7 cellular contexts compared by ENCODE assay signal in genomic region chr1:121183867-121184266, GRCh38. TPM values are rescaled to one million over a fixed set of nuclear protein-coding genes. Genes with fewer than 3 reads are reported as not detected.
A peak's percentile ranks its signal among the peaks of the same experiment; 100 is the strongest.
DNase-seq lines count a peak whose midpoint lies in the region; ATAC-seq, FAIRE-seq and TF ChIP-seq lines count a peak whose summit lies in the region.
"Not testable (repeated sequence)": the region's sequence is repeated elsewhere in the genome, so short reads cannot be mapped to it uniquely, and the experiment has no call there.

No MANE protein-coding gene starts in this region.

- WGBS in HepG2 (ENCODE audit: low lambda C conversion rate), result 3% methylated on average over 22 of the region's 31 CpGs

- DNase-seq in GM12864 (ENCODE audit: low read depth); activated CD4-positive, alpha-beta T cell treated with anti-CD3 and anti-CD28 coated beads, Interleukin-2, amount 10 ng/mL, durations not matched to agents 7 days and 5 days; HepG2 (ENCODE audit: low spot score): not testable (repeated sequence)
- DNase-seq in NCI-H226, result peak; percentile 13
- DNase-seq in foreskin fibroblast, result peak in 1 of 2 donors; percentile 25
- DNase-seq in sciatic nerve (ENCODE audit: low spot score), result peak; percentile 53

- POLR2A ChIA-PET in activated CD4-positive, alpha-beta T cell treated with anti-CD3 and anti-CD28 coated beads, Interleukin-2, amount 10 ng/mL, durations not matched to agents 7 days and 5 days (lab: Charles Lee); HepG2 (lab: Yijun Ruan, JAX): not testable (repeated sequence)

- TF ChIP-seq CTCF in GM12864 (IDR thresholded peaks at IDR 0.05; ENCODE audit: low read depth, low read length, missing control alignments); brain (conservative IDR thresholded peaks at IDR 0.05); foreskin fibroblast (IDR thresholded peaks at IDR 0.05; ENCODE audit: low read depth, low read length); HepG2 (CRISPR knock-in tag; IDR thresholded peaks at IDR 0.05): not testable (repeated sequence)

- not testable (repeated sequence) for H3K27ac Mint-ChIP-seq in activated CD4-positive, alpha-beta T cell treated with anti-CD3 and anti-CD28 coated beads, Interleukin-2, amount 10 ng/mL, durations not matched to agents 7 days and 5 days; brain

- peak overlapping the region; percentile 51 for H3K4me3 Mint-ChIP-seq in activated CD4-positive, alpha-beta T cell treated with anti-CD3 and anti-CD28 coated beads, Interleukin-2, amount 10 ng/mL, durations not matched to agents 7 days and 5 days
- H3K4me3 Mint-ChIP-seq in brain, result peak overlapping the region in 3 of 5 experiments; percentile 11 to 68 (median 55)

- H3K27ac ChIP-seq in HepG2 (ENCODE audit: extremely low read length, insufficient read depth, low read length), result not testable (repeated sequence)

- intact Hi-C loops in HepG2 (cut with micrococcal nuclease; ENCODE audit: unreplicated experiment); sciatic nerve (cut with DNase I): not testable (repeated sequence)

- H2AFZ ChIP-seq in HepG2 (ENCODE audit: low read length), result not testable (repeated sequence)

- 0 out of 2 replicates have a peak overlapping the region, but pooled peaks have one; percentile 39 for H3K4me2 ChIP-seq in HepG2 (ENCODE audit: low read depth, low read length)

- TF ChIP-seq EP300 in HepG2 (IDR thresholded peaks at IDR 0.05; ENCODE audit: low read depth in 2 of 2, low read length in 2 of 2); HepG2 (CRISPR knock-in tag; IDR thresholded peaks at IDR 0.05; ENCODE audit: borderline replicate concordance): not testable (repeated sequence)

- not testable (repeated sequence) for H4K20me1 ChIP-seq in HepG2 (ENCODE audit: insufficient read depth, low read length)

- not testable (repeated sequence) for H3K79me2 ChIP-seq in HepG2 (ENCODE audit: insufficient read depth, low read length)

- not testable (repeated sequence) for ATAC-seq in HepG2, sciatic nerve

- not testable (repeated sequence) for H3K36me3 ChIP-seq in HepG2 (replicated peaks in 1 of 2; ENCODE audit: control insufficient read depth in 1 of 2, insufficient read depth in 2 of 2, low read length in 2 of 2)

- not testable (repeated sequence) for TF ChIP-seq POLR2A in HepG2 (IDR thresholded peaks at IDR 0.05; ENCODE audit: insufficient read depth in 1 of 2, low read depth in 2 of 2, low read length in 2 of 2)

- H3K36me3 Mint-ChIP-seq in activated CD4-positive, alpha-beta T cell treated with anti-CD3 and anti-CD28 coated beads, Interleukin-2, amount 10 ng/mL, durations not matched to agents 7 days and 5 days (ENCODE audit: low read depth); brain: not testable (repeated sequence)

- FAIRE-seq in HepG2 (lab: Jason Lieb, UNC), result not testable (repeated sequence)

- not testable (repeated sequence) for H3K4me1 Mint-ChIP-seq in activated CD4-positive, alpha-beta T cell treated with anti-CD3 and anti-CD28 coated beads, Interleukin-2, amount 10 ng/mL, durations not matched to agents 7 days and 5 days; brain

- in situ Hi-C loops in HepG2 (cut with HindIII; ENCODE audit: extremely low pct_ligation_motif_present, low pct_unique_long_range_greater_than_20kb), result not testable (repeated sequence)

- BruUV-seq in HepG2 (replicated peaks; lab: Mats Ljungman, UMichigan), result not testable (repeated sequence)

- not testable (repeated sequence) for H3K27me3 Mint-ChIP-seq in activated CD4-positive, alpha-beta T cell treated with anti-CD3 and anti-CD28 coated beads, Interleukin-2, amount 10 ng/mL, durations not matched to agents 7 days and 5 days; brain

- H3K9ac ChIP-seq in HepG2 (ENCODE audit: insufficient read depth, low read depth, low read length), result 0 out of 2 replicates have a peak overlapping the region, but pooled peaks have one; percentile 22

- H3K4me1 ChIP-seq in HepG2 (ENCODE audit: insufficient read depth, low read length), result not testable (repeated sequence)

- H3K9me3 ChIP-seq in HepG2 (ENCODE audit: low read length), result not testable (repeated sequence)

- H3K9me3 Mint-ChIP-seq in activated CD4-positive, alpha-beta T cell treated with anti-CD3 and anti-CD28 coated beads, Interleukin-2, amount 10 ng/mL, durations not matched to agents 7 days and 5 days; brain: not testable (repeated sequence)

- not testable (repeated sequence) for TF ChIP-seq RAD21 in HepG2 (CRISPR knock-in tag; IDR thresholded peaks at IDR 0.05)

- not testable (repeated sequence) for H3K27me3 ChIP-seq in HepG2 (ENCODE audit: control insufficient read depth in 1 of 2, insufficient read depth in 2 of 2, low read length in 2 of 2)

- H3K4me3 ChIP-seq in GM12864 (ENCODE audit: low read depth, low read length) (peak overlapping the region; percentile 57), foreskin fibroblast (ENCODE audit: low read depth in 1 of 2, low read length in 2 of 2) (peak overlapping the region; percentile 38 to 49), HepG2 (replicated peaks in 1 of 3; ENCODE audit: insufficient read depth in 1 of 3, low read depth in 2 of 3, low read length in 3 of 3) (peak overlapping the region; percentile 21 to 61 (median 60); a peak in 4 of 6 replicates)

- CTCF ChIA-PET in activated CD4-positive, alpha-beta T cell treated with anti-CD3 and anti-CD28 coated beads, Interleukin-2, amount 10 ng/mL, durations not matched to agents 7 days and 5 days (lab: Charles Lee); HepG2 (lab: Yijun Ruan, JAX; ENCODE audit: low intra/inter-chr PET ratio, low total read pairs): not testable (repeated sequence)

RNA-seq across cellular contexts. Expression of gene FAM72B, which starts 0.3 kb away (rescaled TPM):
- total RNA-seq in activated CD4-positive, alpha-beta T cell treated with anti-CD3 and anti-CD28 coated beads, Interleukin-2, amount 10 ng/mL, durations not matched to agents 7 days and 5 days, result 10 to 100 TPM; 22.9 to 25.6 TPM
- polyA plus RNA-seq in brain (ENCODE audit: insufficient read depth, low read depth, low replicate concordance) (12.5 TPM), HepG2 (2011; rRNA removed) (5.0 and 7.7 TPM in 2 replicates)
- total RNA-seq in HepG2 (2016; rRNA removed; fragmentation: Illumina TruSeq; extraction: Trizol) (6.7 and 7.6 TPM in 2 replicates), sciatic nerve (0.89 TPM)
- total RNA-seq in HepG2 (2016; cell fraction: cytosol; rRNA removed; fragmentation: Illumina TruSeq; extraction: Trizol; ENCODE audit: low read depth), result 1.9 and 3.6 TPM in 2 replicates
- 6.6 and 7.4 TPM in 2 replicates for total RNA-seq in HepG2 (2016; cell fraction: insoluble cytoplasmic fraction; rRNA removed; fragmentation: Illumina TruSeq; extraction: Trizol)
- total RNA-seq in HepG2 (2016; cell fraction: membrane; rRNA removed; fragmentation: Illumina TruSeq; extraction: Trizol), result 6.1 and 6.3 TPM in 2 replicates
- total RNA-seq in HepG2 (2016; cell fraction: nucleus; rRNA removed; fragmentation: Illumina TruSeq; extraction: Trizol), result 3.5 and 6.2 TPM in 2 replicates
- polyA plus RNA-seq in HepG2 (2011; cell fraction: cytosol; rRNA removed), result 3.2 and 3.5 TPM in 2 replicates
- polyA plus RNA-seq in HepG2 (2011; cell fraction: nucleus; rRNA removed), result 2.8 and 4.5 TPM in 2 replicates
- polyA plus RNA-seq in HepG2 (2012), result 4.9 and 7.1 TPM in 2 replicates
- 1.1 and 1.7 TPM in 2 replicates for polyA plus RNA-seq in HepG2 (2016; cell fraction: cytosol; fragmentation: Illumina TruSeq; extraction: Trizol; ENCODE audit: low read depth)
- polyA plus RNA-seq in HepG2 (2016; cell fraction: insoluble cytoplasmic fraction; fragmentation: Illumina TruSeq; extraction: Trizol; ENCODE audit: low read depth), result 11.4 and 12.2 TPM in 2 replicates
- polyA plus RNA-seq in HepG2 (2016; cell fraction: membrane; fragmentation: Illumina TruSeq; extraction: Trizol; ENCODE audit: low read depth), result 2.5 TPM in 2 replicates
- polyA plus RNA-seq in HepG2 (2016; cell fraction: nucleus; fragmentation: Illumina TruSeq; extraction: Trizol; ENCODE audit: insufficient read depth, low read depth), result 11.1 and 11.8 TPM in 2 replicates
- 5.0 and 26.4 TPM in 2 replicates for polyA minus RNA-seq in HepG2 (2011; rRNA and poly(A)+ RNA removed; ENCODE audit: low replicate concordance)
- 8.2 and 9.0 TPM in 2 replicates for polyA minus RNA-seq in HepG2 (2011; cell fraction: cytosol; rRNA and poly(A)+ RNA removed)
- 6.5 and 9.8 TPM in 2 replicates for polyA minus RNA-seq in HepG2 (2011; cell fraction: nucleus; rRNA and poly(A)+ RNA removed)

RNA-seq across cellular contexts. Expression of gene SRGAP2C, which starts 0.9 kb away (rescaled TPM):
- total RNA-seq in activated CD4-positive, alpha-beta T cell treated with anti-CD3 and anti-CD28 coated beads, Interleukin-2, amount 10 ng/mL, durations not matched to agents 7 days and 5 days, result 10 to 100 TPM; 27.4 to 29.6 TPM
- polyA plus RNA-seq in brain (ENCODE audit: insufficient read depth, low read depth, low replicate concordance) (4.5 TPM), HepG2 (2011; rRNA removed) (5.5 and 6.9 TPM in 2 replicates)
- total RNA-seq in HepG2 (2016; rRNA removed; fragmentation: Illumina TruSeq; extraction: Trizol) (8.4 and 9.8 TPM in 2 replicates), sciatic nerve (69.9 TPM)
- 1.8 and 3.6 TPM in 2 replicates for total RNA-seq in HepG2 (2016; cell fraction: cytosol; rRNA removed; fragmentation: Illumina TruSeq; extraction: Trizol; ENCODE audit: low read depth)
- 8.6 and 10.9 TPM in 2 replicates for total RNA-seq in HepG2 (2016; cell fraction: insoluble cytoplasmic fraction; rRNA removed; fragmentation: Illumina TruSeq; extraction: Trizol)
- 6.3 and 7.7 TPM in 2 replicates for total RNA-seq in HepG2 (2016; cell fraction: membrane; rRNA removed; fragmentation: Illumina TruSeq; extraction: Trizol)
- total RNA-seq in HepG2 (2016; cell fraction: nucleus; rRNA removed; fragmentation: Illumina TruSeq; extraction: Trizol), result 12.2 and 12.3 TPM in 2 replicates
- 4.6 and 6.0 TPM in 2 replicates for polyA plus RNA-seq in HepG2 (2011; cell fraction: cytosol; rRNA removed)
- polyA plus RNA-seq in HepG2 (2011; cell fraction: nucleus; rRNA removed), result 6.4 and 7.4 TPM in 2 replicates
- polyA plus RNA-seq in HepG2 (2012), result 7.1 and 7.8 TPM in 2 replicates
- 0.37 and 0.55 TPM in 2 replicates for polyA plus RNA-seq in HepG2 (2016; cell fraction: cytosol; fragmentation: Illumina TruSeq; extraction: Trizol; ENCODE audit: low read depth)
- 9.7 and 10.6 TPM in 2 replicates for polyA plus RNA-seq in HepG2 (2016; cell fraction: insoluble cytoplasmic fraction; fragmentation: Illumina TruSeq; extraction: Trizol; ENCODE audit: low read depth)
- 1.8 and 2.1 TPM in 2 replicates for polyA plus RNA-seq in HepG2 (2016; cell fraction: membrane; fragmentation: Illumina TruSeq; extraction: Trizol; ENCODE audit: low read depth)
- 13.3 and 13.6 TPM in 2 replicates for polyA plus RNA-seq in HepG2 (2016; cell fraction: nucleus; fragmentation: Illumina TruSeq; extraction: Trizol; ENCODE audit: insufficient read depth, low read depth)
- polyA minus RNA-seq in HepG2 (2011; rRNA and poly(A)+ RNA removed; ENCODE audit: low replicate concordance), result 9.5 and 27.2 TPM in 2 replicates
- 20.3 and 20.6 TPM in 2 replicates for polyA minus RNA-seq in HepG2 (2011; cell fraction: cytosol; rRNA and poly(A)+ RNA removed)
- polyA minus RNA-seq in HepG2 (2011; cell fraction: nucleus; rRNA and poly(A)+ RNA removed), result 15.9 and 16.2 TPM in 2 replicates
